27 cellular contexts compared by ENCODE assay signal in genomic region chr3:124318650-124319049, GRCh38.
"Had no signal": no experiment of that assay in that cellular context is flagged by ENCODE, and none has a peak within 500 bp of the region (broad histone marks: within the 10 kb centered on the region; RNA-seq: fewer than 3 reads in every experiment).

No MANE protein-coding gene starts in this region.

- H3K4me3 ChIP-seq: left lung, lung, neural progenitor cell, right lobe of liver, skin epidermis, stomach, suprapubic skin, tibial nerve had no signal

- H3K9ac ChIP-seq: neural progenitor cell had no signal

- H3K36me3 Mint-ChIP-seq: activated naive CD4-positive, alpha-beta T cell treated with anti-CD3 and anti-CD28 coated beads, Interleukin-2, amount 50 U/mL, for 72 hours; naive thymus-derived CD4-positive, alpha-beta T cell; neural progenitor cell; stimulated activated effector memory CD8-positive, alpha-beta T cell treated with anti-CD3 and anti-CD28 coated beads, Interleukin-12 subunit alpha, Interleukin-12 subunit beta, amount 100 ng/mL, for 72 hours had no signal

- H3K4me1 ChIP-seq: neural progenitor cell, right lobe of liver, suprapubic skin, tibial nerve had no signal

- H3K9me3 ChIP-seq: left lung, right lobe of liver, stomach, suprapubic skin, tibial nerve had no signal

- H3K27ac Mint-ChIP-seq: activated CD8-positive, alpha-beta T cell treated with anti-CD3 and anti-CD28 coated beads, Interleukin-2, amount 10 ng/mL, durations not matched to agents 7 days and 5 days; activated naive CD4-positive, alpha-beta T cell treated with anti-CD3 and anti-CD28 coated beads, Interleukin-2, amount 50 U/mL, for 72 hours; activated T-cell treated with anti-CD3 and anti-CD28 coated beads, Interleukin-2, amount 50 U/mL, for 24 hours; activated T-helper 17 cell treated with anti-CD3 and anti-CD28 coated beads, Interleukin-2, amount 50 U/mL, for 72 hours; dendritic cell treated with granulocyte-macrophage colony-stimulating factor and Interleukin-4, amounts not matched to agents 40 ng/mL and 50 ng/mL, for 4 days; naive thymus-derived CD4-positive, alpha-beta T cell; neural progenitor cell; stimulated activated effector memory CD8-positive, alpha-beta T cell treated with anti-CD3 and anti-CD28 coated beads, Interleukin-12 subunit alpha, Interleukin-12 subunit beta, amount 100 ng/mL, for 72 hours had no signal

- H3K4me3 Mint-ChIP-seq: activated CD8-positive, alpha-beta T cell treated with anti-CD3 and anti-CD28 coated beads, Interleukin-2, amount 10 ng/mL, durations not matched to agents 7 days and 5 days; activated T-cell treated with anti-CD3 and anti-CD28 coated beads, Interleukin-2, amount 50 U/mL, for 24 hours; activated T-helper 17 cell treated with anti-CD3 and anti-CD28 coated beads, Interleukin-2, amount 50 U/mL, for 72 hours; dendritic cell treated with granulocyte-macrophage colony-stimulating factor and Interleukin-4, amounts not matched to agents 40 ng/mL and 50 ng/mL, for 4 days; naive thymus-derived CD4-positive, alpha-beta T cell; neural progenitor cell; stimulated activated effector memory CD8-positive, alpha-beta T cell treated with anti-CD3 and anti-CD28 coated beads, Interleukin-12 subunit alpha, Interleukin-12 subunit beta, amount 100 ng/mL, for 72 hours had no signal

- H3K27me3 ChIP-seq: brain microvascular endothelial cell, left lung, neural progenitor cell, right lobe of liver, stomach, suprapubic skin, tibial nerve had no signal

- DNase-seq: activated CD4-positive, alpha-beta T cell treated with anti-CD3 and anti-CD28 coated beads, Interleukin-2, amount 50 U/mL, for 1 hour; activated CD4-positive, CD25-positive, alpha-beta regulatory T cell treated with anti-CD3 and anti-CD28 coated beads, Interleukin-2, amount 50 U/mL, for 72 hours; activated CD8-positive, alpha-beta T cell treated with anti-CD3 and anti-CD28 coated beads, Interleukin-2, amount 10 ng/mL, durations not matched to agents 7 days and 5 days; activated T-cell treated with anti-CD3 and anti-CD28 coated beads, Interleukin-2, amount 50 U/mL, for 24 hours; aorta; brain microvascular endothelial cell; effector CD4-positive, alpha-beta T cell; erythroblast; foreskin fibroblast; hippocampal formation; kidney glomerular epithelial cell; left lung; naive thymus-derived CD4-positive, alpha-beta T cell; posterior cingulate gyrus; right lobe of liver; stimulated activated CD4-positive, alpha-beta T cell treated with anti-CD3 and anti-CD28 coated beads, Interleukin-2, amount 100 ng/mL, for 24 hours; stomach; WERI-Rb-1 had no signal

- H3K4me1 Mint-ChIP-seq: activated T-helper 17 cell treated with anti-CD3 and anti-CD28 coated beads, Interleukin-2, amount 50 U/mL, for 72 hours; stimulated activated effector memory CD8-positive, alpha-beta T cell treated with anti-CD3 and anti-CD28 coated beads, Interleukin-12 subunit alpha, Interleukin-12 subunit beta, amount 100 ng/mL, for 72 hours had no signal

- H3K27ac ChIP-seq: brain microvascular endothelial cell, left lung, neural progenitor cell, right lobe of liver, skin epidermis, stomach, suprapubic skin, tibial nerve, WERI-Rb-1 had no signal

- ATAC-seq: activated CD8-positive, alpha-beta T cell treated with anti-CD3 and anti-CD28 coated beads, Interleukin-2, amount 10 ng/mL, durations not matched to agents 7 days and 5 days; activated naive CD4-positive, alpha-beta T cell treated with anti-CD3 and anti-CD28 coated beads, Interleukin-2, amount 50 U/mL, for 72 hours; activated T-helper 17 cell treated with anti-CD3 and anti-CD28 coated beads, Interleukin-2, amount 50 U/mL, for 72 hours; left lung; naive thymus-derived CD4-positive, alpha-beta T cell; right lobe of liver; stimulated activated effector memory CD8-positive, alpha-beta T cell treated with anti-CD3 and anti-CD28 coated beads, Interleukin-12 subunit alpha, Interleukin-12 subunit beta, amount 100 ng/mL, for 72 hours had no signal

- H3K9me3 Mint-ChIP-seq: activated naive CD4-positive, alpha-beta T cell treated with anti-CD3 and anti-CD28 coated beads, Interleukin-2, amount 50 U/mL, for 72 hours; activated T-cell treated with anti-CD3 and anti-CD28 coated beads, Interleukin-2, amount 50 U/mL, for 24 hours; activated T-helper 17 cell treated with anti-CD3 and anti-CD28 coated beads, Interleukin-2, amount 50 U/mL, for 72 hours; dendritic cell treated with granulocyte-macrophage colony-stimulating factor and Interleukin-4, amounts not matched to agents 40 ng/mL and 50 ng/mL, for 4 days; neural progenitor cell; stimulated activated effector memory CD8-positive, alpha-beta T cell treated with anti-CD3 and anti-CD28 coated beads, Interleukin-12 subunit alpha, Interleukin-12 subunit beta, amount 100 ng/mL, for 72 hours had no signal

- H3K4me2 ChIP-seq: neural progenitor cell had no signal

- H3K27me3 Mint-ChIP-seq: activated T-cell treated with anti-CD3 and anti-CD28 coated beads, Interleukin-2, amount 50 U/mL, for 24 hours had no signal

- H3K36me3 ChIP-seq: brain microvascular endothelial cell, left lung, neural progenitor cell, right lobe of liver, stomach, suprapubic skin, tibial nerve, WERI-Rb-1 had no signal
